23 cellular contexts compared by ENCODE assay signal in the genomic region with DNA sequence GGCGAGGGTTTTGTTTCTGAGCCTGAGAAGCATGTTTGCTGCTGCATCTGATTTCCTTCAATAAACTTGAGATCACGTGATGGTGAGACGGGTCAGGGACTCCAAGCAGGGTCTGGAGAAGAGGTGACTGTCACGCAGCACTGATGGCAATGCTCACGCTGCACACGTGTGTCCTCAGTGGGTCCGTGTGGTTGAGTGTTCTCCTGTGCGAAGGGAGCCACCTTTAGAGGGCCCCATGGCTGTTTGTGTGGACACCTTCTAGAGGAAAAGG.
"Had no signal": no experiment of that assay in that cellular context is flagged by ENCODE, and none has a peak within 500 bp of the region (broad histone marks: within the 10 kb centered on the region; RNA-seq: fewer than 3 reads in every experiment).

No MANE protein-coding gene starts in this region.

- DNase-seq: activated B cell treated with CpG ODN at 0.5 μM for 24 hours; activated CD4-positive, alpha-beta memory T cell treated with anti-CD3 and anti-CD28 coated beads for 36 hours; activated CD4-positive, alpha-beta T cell treated with anti-CD3 and anti-CD28 coated beads for 48 hours; activated naive CD4-positive, alpha-beta T cell treated with Interleukin-2 at 50 U/mL for 16 hours; activated naive CD8-positive, alpha-beta T cell treated with anti-CD3 and anti-CD28 coated beads, Interleukin-2, amount 10 ng/mL, durations not matched to agents 7 days and 5 days; activated T-cell treated with anti-CD3 and anti-CD28 coated beads, Interleukin-2, amount 50 U/mL, for 1 hour; amniotic stem cell; heart right ventricle; left colon; mesenchymal stem cell; mucosa of descending colon; psoas muscle; stimulated activated CD4-positive, alpha-beta T cell treated with anti-CD3 and anti-CD28 coated beads, Interleukin-12 subunit alpha, Interleukin-12 subunit beta, amount 100 ng/mL, for 4 hours; SW 1271; T-helper 17 cell had no signal

- H3K4me1 Mint-ChIP-seq: activated B cell treated with CpG ODN at 0.5 μM for 24 hours; activated naive CD8-positive, alpha-beta T cell treated with anti-CD3 and anti-CD28 coated beads, Interleukin-2, amount 10 ng/mL, durations not matched to agents 7 days and 5 days; stimulated activated memory B cell treated with anti-CD40 and anti-IgM and Interleukin-4, amounts not matched to agents 10 μg/mL and 1 μg/mL and 100 μg/mL, for 72 hours had no signal

- H3K27ac Mint-ChIP-seq: activated B cell treated with CpG ODN at 0.5 μM for 24 hours; activated CD4-positive, alpha-beta memory T cell treated with anti-CD3 and anti-CD28 coated beads for 36 hours; activated naive CD8-positive, alpha-beta T cell treated with anti-CD3 and anti-CD28 coated beads, Interleukin-2, amount 10 ng/mL, durations not matched to agents 7 days and 5 days; stimulated activated memory B cell treated with anti-CD40 and anti-IgM and Interleukin-4, amounts not matched to agents 10 μg/mL and 1 μg/mL and 100 μg/mL, for 72 hours; T-helper 17 cell had no signal

- H3K36me3 Mint-ChIP-seq: activated CD4-positive, alpha-beta memory T cell treated with anti-CD3 and anti-CD28 coated beads for 36 hours; activated naive CD8-positive, alpha-beta T cell treated with anti-CD3 and anti-CD28 coated beads, Interleukin-2, amount 10 ng/mL, durations not matched to agents 7 days and 5 days; stimulated activated memory B cell treated with anti-CD40 and anti-IgM and Interleukin-4, amounts not matched to agents 10 μg/mL and 1 μg/mL and 100 μg/mL, for 72 hours had no signal

- H3K27me3 ChIP-seq: breast epithelium, right atrium auricular region, upper lobe of left lung had no signal

- H3K4me3 ChIP-seq: breast epithelium, coronary artery, gastroesophageal sphincter, heart right ventricle, mucosa of descending colon, psoas muscle, right atrium auricular region, SK-N-MC, upper lobe of left lung had no signal

- H3K27me3 Mint-ChIP-seq: activated B cell treated with CpG ODN at 0.5 μM for 24 hours; activated CD4-positive, alpha-beta memory T cell treated with anti-CD3 and anti-CD28 coated beads for 36 hours had no signal

- H3K9me3 ChIP-seq: breast epithelium, gastroesophageal sphincter, heart right ventricle, mucosa of descending colon, psoas muscle, right atrium auricular region, upper lobe of left lung had no signal

- H3K36me3 ChIP-seq: breast epithelium, gastroesophageal sphincter, heart right ventricle, right atrium auricular region, upper lobe of left lung had no signal

- H3K27ac ChIP-seq: breast epithelium, coronary artery, epithelial cell of prostate, gastroesophageal sphincter, heart right ventricle, psoas muscle, right atrium auricular region, SK-N-MC, upper lobe of left lung had no signal

- H3K4me1 ChIP-seq: breast epithelium, gastroesophageal sphincter, heart right ventricle, psoas muscle, right atrium auricular region, upper lobe of left lung had no signal

- H3K9me3 Mint-ChIP-seq: activated B cell treated with CpG ODN at 0.5 μM for 24 hours; activated CD4-positive, alpha-beta memory T cell treated with anti-CD3 and anti-CD28 coated beads for 36 hours; activated naive CD8-positive, alpha-beta T cell treated with anti-CD3 and anti-CD28 coated beads, Interleukin-2, amount 10 ng/mL, durations not matched to agents 7 days and 5 days; stimulated activated memory B cell treated with anti-CD40 and anti-IgM and Interleukin-4, amounts not matched to agents 10 μg/mL and 1 μg/mL and 100 μg/mL, for 72 hours had no signal

- ATAC-seq: gastroesophageal sphincter, heart right ventricle, left colon, mucosa of descending colon, psoas muscle, T-helper 17 cell had no signal

- H3K4me3 Mint-ChIP-seq: activated B cell treated with CpG ODN at 0.5 μM for 24 hours; activated CD4-positive, alpha-beta memory T cell treated with anti-CD3 and anti-CD28 coated beads for 36 hours; activated naive CD8-positive, alpha-beta T cell treated with anti-CD3 and anti-CD28 coated beads, Interleukin-2, amount 10 ng/mL, durations not matched to agents 7 days and 5 days; stimulated activated memory B cell treated with anti-CD40 and anti-IgM and Interleukin-4, amounts not matched to agents 10 μg/mL and 1 μg/mL and 100 μg/mL, for 72 hours; T-helper 17 cell had no signal
